1 cellular context compared by ENCODE assay signal in genomic region chr14:77593501-77593911, GRCh38.
A peak's percentile ranks its signal among the peaks of the same experiment; 100 is the strongest.
TF ChIP-seq lines count a peak whose summit lies in the region.

No MANE protein-coding gene starts in this region.

TF ChIP-seq in GM12878, 131 proteins besides CTCF, POLR2A, EP300 and RAD21 (continued from another document):
- TF ChIP-seq RAD51 (IDR thresholded peaks at IDR 0.05), result peak; percentile 84
- TF ChIP-seq ATF7 (IDR thresholded peaks at IDR 0.05; ENCODE audit: low read depth), result peak; percentile 76
- TF ChIP-seq DPF2 (IDR thresholded peaks at IDR 0.05), result peak; percentile 81
- TF ChIP-seq RELB (IDR thresholded peaks at IDR 0.05; ENCODE audit: low read depth), result peak; percentile 85
- 0 out of 2 replicates have a peak, but pooled peaks have one; percentile 27 for TF ChIP-seq GATAD2B (conservative IDR thresholded peaks at IDR 0.05; ENCODE audit: low read depth)
- TF ChIP-seq NR2F1 (conservative IDR thresholded peaks at IDR 0.05), result 0 out of 2 replicates have a peak, but pooled peaks have one; percentile 8
- TF ChIP-seq, protein P1, sequence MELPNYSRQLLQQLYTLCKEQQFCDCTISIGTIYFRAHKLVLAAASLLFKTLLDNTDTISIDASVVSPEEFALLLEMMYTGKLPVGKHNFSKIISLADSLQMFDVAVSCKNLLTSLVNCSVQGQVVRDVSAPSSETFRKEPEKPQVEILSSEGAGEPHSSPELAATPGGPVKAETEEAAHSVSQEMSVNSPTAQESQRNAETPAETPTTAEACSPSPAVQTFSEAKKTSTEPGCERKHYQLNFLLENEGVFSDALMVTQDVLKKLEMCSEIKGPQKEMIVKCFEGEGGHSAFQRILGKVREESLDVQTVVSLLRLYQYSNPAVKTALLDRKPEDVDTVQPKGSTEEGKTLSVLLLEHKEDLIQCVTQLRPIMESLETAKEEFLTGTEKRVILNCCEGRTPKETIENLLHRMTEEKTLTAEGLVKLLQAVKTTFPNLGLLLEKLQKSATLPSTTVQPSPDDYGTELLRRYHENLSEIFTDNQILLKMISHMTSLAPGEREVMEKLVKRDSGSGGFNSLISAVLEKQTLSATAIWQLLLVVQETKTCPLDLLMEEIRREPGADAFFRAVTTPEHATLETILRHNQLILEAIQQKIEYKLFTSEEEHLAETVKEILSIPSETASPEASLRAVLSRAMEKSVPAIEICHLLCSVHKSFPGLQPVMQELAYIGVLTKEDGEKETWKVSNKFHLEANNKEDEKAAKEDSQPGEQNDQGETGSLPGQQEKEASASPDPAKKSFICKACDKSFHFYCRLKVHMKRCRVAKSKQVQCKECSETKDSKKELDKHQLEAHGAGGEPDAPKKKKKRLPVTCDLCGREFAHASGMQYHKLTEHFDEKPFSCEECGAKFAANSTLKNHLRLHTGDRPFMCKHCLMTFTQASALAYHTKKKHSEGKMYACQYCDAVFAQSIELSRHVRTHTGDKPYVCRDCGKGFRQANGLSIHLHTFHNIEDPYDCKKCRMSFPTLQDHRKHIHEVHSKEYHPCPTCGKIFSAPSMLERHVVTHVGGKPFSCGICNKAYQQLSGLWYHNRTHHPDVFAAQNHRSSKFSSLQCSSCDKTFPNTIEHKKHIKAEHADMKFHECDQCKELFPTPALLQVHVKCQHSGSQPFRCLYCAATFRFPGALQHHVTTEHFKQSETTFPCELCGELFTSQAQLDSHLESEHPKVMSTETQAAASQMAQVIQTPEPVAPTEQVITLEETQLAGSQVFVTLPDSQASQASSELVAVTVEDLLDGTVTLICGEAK (IDR thresholded peaks at IDR 0.05; ENCODE audit: borderline replicate concordance), result peak; percentile 13; the same call in 1 of the 2 replicates
- TF ChIP-seq MTA2 (IDR thresholded peaks at IDR 0.05; ENCODE audit: low read depth), result peak; percentile 84
- TF ChIP-seq ETV6 (conservative IDR thresholded peaks at IDR 0.05 in 1 of 2, IDR thresholded peaks at IDR 0.05 in 1 of 2; ENCODE audit: borderline replicate concordance in 1 of 2, low read depth in 1 of 2), result peak in 1 of 2 experiments; percentile 76; a peak in 1 of 4 replicates
- TF ChIP-seq, protein P2, sequence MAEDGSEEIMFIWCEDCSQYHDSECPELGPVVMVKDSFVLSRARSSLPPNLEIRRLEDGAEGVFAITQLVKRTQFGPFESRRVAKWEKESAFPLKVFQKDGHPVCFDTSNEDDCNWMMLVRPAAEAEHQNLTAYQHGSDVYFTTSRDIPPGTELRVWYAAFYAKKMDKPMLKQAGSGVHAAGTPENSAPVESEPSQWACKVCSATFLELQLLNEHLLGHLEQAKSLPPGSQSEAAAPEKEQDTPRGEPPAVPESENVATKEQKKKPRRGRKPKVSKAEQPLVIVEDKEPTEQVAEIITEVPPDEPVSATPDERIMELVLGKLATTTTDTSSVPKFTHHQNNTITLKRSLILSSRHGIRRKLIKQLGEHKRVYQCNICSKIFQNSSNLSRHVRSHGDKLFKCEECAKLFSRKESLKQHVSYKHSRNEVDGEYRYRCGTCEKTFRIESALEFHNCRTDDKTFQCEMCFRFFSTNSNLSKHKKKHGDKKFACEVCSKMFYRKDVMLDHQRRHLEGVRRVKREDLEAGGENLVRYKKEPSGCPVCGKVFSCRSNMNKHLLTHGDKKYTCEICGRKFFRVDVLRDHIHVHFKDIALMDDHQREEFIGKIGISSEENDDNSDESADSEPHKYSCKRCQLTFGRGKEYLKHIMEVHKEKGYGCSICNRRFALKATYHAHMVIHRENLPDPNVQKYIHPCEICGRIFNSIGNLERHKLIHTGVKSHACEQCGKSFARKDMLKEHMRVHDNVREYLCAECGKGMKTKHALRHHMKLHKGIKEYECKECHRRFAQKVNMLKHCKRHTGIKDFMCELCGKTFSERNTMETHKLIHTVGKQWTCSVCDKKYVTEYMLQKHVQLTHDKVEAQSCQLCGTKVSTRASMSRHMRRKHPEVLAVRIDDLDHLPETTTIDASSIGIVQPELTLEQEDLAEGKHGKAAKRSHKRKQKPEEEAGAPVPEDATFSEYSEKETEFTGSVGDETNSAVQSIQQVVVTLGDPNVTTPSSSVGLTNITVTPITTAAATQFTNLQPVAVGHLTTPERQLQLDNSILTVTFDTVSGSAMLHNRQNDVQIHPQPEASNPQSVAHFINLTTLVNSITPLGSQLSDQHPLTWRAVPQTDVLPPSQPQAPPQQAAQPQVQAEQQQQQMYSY (CRISPR knock-in tag; IDR thresholded peaks at IDR 0.05), result no peak
- 0 out of 2 replicates have a peak, but pooled peaks have one; percentile 16 for TF ChIP-seq MEF2A (IDR thresholded peaks at IDR 0.05; ENCODE audit: insufficient read depth, low read depth, low read length)
- TF ChIP-seq KDM1A (IDR thresholded peaks at IDR 0.05; ENCODE audit: borderline replicate concordance), result no peak
- TF ChIP-seq IKZF1 (conservative IDR thresholded peaks at IDR 0.05), result peak; percentile 91
